Comparison of ENCODE assay signal across 13 cellular contexts in the genomic region with DNA sequence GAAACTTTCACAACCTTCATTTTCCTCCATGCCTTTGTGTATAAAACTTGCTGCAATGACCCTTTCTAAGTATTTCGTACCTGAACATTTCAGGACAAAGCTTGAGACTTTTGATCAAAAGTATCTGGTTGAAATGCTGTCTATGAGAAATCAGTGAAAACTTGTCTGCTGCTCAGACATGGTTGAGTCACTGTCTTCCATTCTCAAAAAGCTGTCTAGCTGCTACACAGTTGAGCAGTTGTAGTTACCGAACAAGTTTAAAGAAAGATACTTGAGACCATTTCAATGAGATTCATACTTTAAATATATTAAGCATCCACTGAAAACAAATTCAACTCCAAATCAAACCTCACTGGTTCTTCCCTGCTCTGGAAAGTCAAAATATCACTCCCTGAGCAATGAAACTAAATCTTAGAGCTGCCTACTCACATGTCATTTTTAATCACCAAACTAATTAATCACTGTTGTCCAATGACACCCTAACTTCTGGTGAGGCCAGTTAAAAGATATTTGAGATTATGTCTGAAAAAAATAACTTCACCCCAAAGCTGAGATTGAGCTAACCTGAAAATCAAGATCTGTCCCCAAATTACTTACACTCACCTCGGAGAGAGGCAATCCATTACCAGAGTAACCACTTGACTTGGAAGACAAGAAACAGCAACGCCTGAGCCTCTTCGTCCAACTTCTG. TPM values are rescaled to one million over a fixed set of nuclear protein-coding genes. Genes with fewer than 3 reads are reported as not detected.
DNase-seq lines count a peak whose midpoint lies in the region; ATAC-seq and TF ChIP-seq lines count a peak whose summit lies in the region.
"Had no signal": no experiment of that assay in that cellular context is flagged by ENCODE, and none has a peak within 500 bp of the region (broad histone marks: within the 10 kb centered on the region; RNA-seq: fewer than 3 reads in every experiment).

No MANE protein-coding gene starts in this region.

- no peaks in the 10 kb centered on the region for H3K9me3 Mint-ChIP-seq in nephron
- H3K9me3 Mint-ChIP-seq: activated CD4-positive, alpha-beta T cell treated with anti-CD3 and anti-CD28 coated beads, Interleukin-2, amount 10 ng/mL, durations not matched to agents 7 days and 5 days; activated naive CD8-positive, alpha-beta T cell treated with anti-CD3 and anti-CD28 coated beads, Interleukin-2, amount 10 ng/mL, durations not matched to agents 7 days and 5 days had no signal

- no peaks in the 10 kb centered on the region for H3K36me3 Mint-ChIP-seq in nephron (ENCODE audit: low read depth)
- H3K36me3 Mint-ChIP-seq: activated naive CD8-positive, alpha-beta T cell treated with anti-CD3 and anti-CD28 coated beads, Interleukin-2, amount 10 ng/mL, durations not matched to agents 7 days and 5 days had no signal

- DNase-seq in heart left ventricle (no peak), Right ventricle myocardium inferior (ENCODE audit: missing footprints) (no peak), esophagus muscularis mucosa (ENCODE audit: extremely low spot score) (no peak), GM10248 (ENCODE audit: extremely low spot score) (no peak), SKM-1 (lab: John Stamatoyannopoulos, UW; ENCODE audit: unreplicated experiment) (no peak)
- DNase-seq: 8988T; activated CD4-positive, alpha-beta T cell treated with anti-CD3 and anti-CD28 coated beads, Interleukin-2, amount 10 ng/mL, durations not matched to agents 7 days and 5 days; activated naive CD8-positive, alpha-beta T cell treated with anti-CD3 and anti-CD28 coated beads, Interleukin-2, amount 10 ng/mL, durations not matched to agents 7 days and 5 days; Karpas-422; SIG-M5 had no signal

- POLR2A ChIA-PET in GM10248 (lab: Yijun Ruan, JAX) = no interaction called here

- H3K4me1 Mint-ChIP-seq in nephron = peaks cover 58% of the 10 kb centered on the region
- H3K4me1 Mint-ChIP-seq: activated CD4-positive, alpha-beta T cell treated with anti-CD3 and anti-CD28 coated beads, Interleukin-2, amount 10 ng/mL, durations not matched to agents 7 days and 5 days; activated naive CD8-positive, alpha-beta T cell treated with anti-CD3 and anti-CD28 coated beads, Interleukin-2, amount 10 ng/mL, durations not matched to agents 7 days and 5 days had no signal

- H3K27me3 ChIP-seq in heart left ventricle (no peaks in the 10 kb centered on the region), esophagus muscularis mucosa (no peaks in the 10 kb centered on the region)

- intact Hi-C loops in heart left ventricle (cut with DNase I) = loop anchor here in 2 of 10 donors (5.0 to 10.0 kb wide), 3 partner anchors 35 to 297 kb away; a partner anchor contains a TSS
- intact Hi-C loops in Right ventricle myocardium inferior (cut with DNase I) = no loop called here
- intact Hi-C loops in esophagus muscularis mucosa (cut with DNase I) = no loop called here

- TF ChIP-seq POLR2A in heart left ventricle (IDR thresholded peaks at IDR 0.05) = no peak
- no peak for TF ChIP-seq POLR2A in esophagus muscularis mucosa (IDR thresholded peaks at IDR 0.05; ENCODE audit: low read depth)
- TF ChIP-seq POLR2A in GM18505 (IDR thresholded peaks at IDR 0.05; ENCODE audit: borderline replicate concordance, extremely low read depth, insufficient read depth, insufficient read length) = no peak

- peak overlapping the region; percentile 76 to 83 (median 82) for H3K4me3 Mint-ChIP-seq in nephron
- H3K4me3 Mint-ChIP-seq: activated CD4-positive, alpha-beta T cell treated with anti-CD3 and anti-CD28 coated beads, Interleukin-2, amount 10 ng/mL, durations not matched to agents 7 days and 5 days; activated naive CD8-positive, alpha-beta T cell treated with anti-CD3 and anti-CD28 coated beads, Interleukin-2, amount 10 ng/mL, durations not matched to agents 7 days and 5 days had no signal

- TF ChIP-seq EP300 in esophagus muscularis mucosa (IDR thresholded peaks at IDR 0.05) = no peak

- H3K27me3 Mint-ChIP-seq in nephron (ENCODE audit: low read depth) = no peaks in the 10 kb centered on the region

- H3K36me3 ChIP-seq in heart left ventricle = peaks cover 0 to 13% (median 0%) of the 10 kb centered on the region in 9 donors
- H3K36me3 ChIP-seq in esophagus muscularis mucosa = peaks cover 0 to 10% (median 0%) of the 10 kb centered on the region in 4 donors
- no peaks in the 10 kb centered on the region for H3K36me3 ChIP-seq in urinary bladder (ENCODE audit: insufficient read depth)

- 51 to 55% (median 52%) methylated on average over 5 of the region's 5 CpGs for WGBS in heart left ventricle, 4 donors
- 38% methylated on average over 5 of the region's 5 CpGs for WGBS in esophagus muscularis mucosa
- 40% methylated on average over 5 of the region's 5 CpGs for WGBS in urinary bladder

- H3K9me3 ChIP-seq in heart left ventricle (no peaks in the 10 kb centered on the region), esophagus muscularis mucosa (no peaks in the 10 kb centered on the region)

- TF ChIP-seq CTCF in heart left ventricle (IDR thresholded peaks at IDR 0.05) (no peak), esophagus muscularis mucosa (IDR thresholded peaks at IDR 0.05) (no peak), nephron (IDR thresholded peaks at IDR 0.05; ENCODE audit: unreplicated experiment in 3 of 3) (no peak), GM10248 (IDR thresholded peaks at IDR 0.05; ENCODE audit: control extremely low read depth, extremely low read depth, low read depth, missing control alignments) (no peak)

- CTCF ChIA-PET in GM10248 (lab: Yijun Ruan, JAX) = interaction anchor here (1.1 to 3.1 kb wide), 5 partner anchors 10 to 195 kb away, joined by 3 to 21 read pairs (median 7); a partner anchor contains a TSS

- H3K27ac ChIP-seq in heart left ventricle (peak overlapping the region in 10 of 12 donors; percentile 30 to 78 (median 44)), esophagus muscularis mucosa (replicated peaks in 1 of 4) (peak overlapping the region; percentile 67 to 75 (median 74)), urinary bladder (ENCODE audit: low read depth) (no peak overlapping the region)

- ATAC-seq in heart left ventricle (peak in 1 of 4 donors; percentile 4), Right ventricle myocardium inferior (no peak), GM18505 (IDR thresholded peaks at IDR 0.05; ENCODE audit: unreplicated experiment) (no peak)

- H3K4me3 ChIP-seq in heart left ventricle = peak overlapping the region in 11 of 12 donors; percentile 9 to 47 (median 35)
- peak overlapping the region; percentile 45 to 56 (median 48) for H3K4me3 ChIP-seq in esophagus muscularis mucosa
- H3K4me3 ChIP-seq in urinary bladder (ENCODE audit: low read depth, low read length) = peak overlapping the region; percentile 26

- peak overlapping the region; percentile 67 to 78 (median 75) for H3K27ac Mint-ChIP-seq in nephron
- H3K27ac Mint-ChIP-seq: activated CD4-positive, alpha-beta T cell treated with anti-CD3 and anti-CD28 coated beads, Interleukin-2, amount 10 ng/mL, durations not matched to agents 7 days and 5 days; activated naive CD8-positive, alpha-beta T cell treated with anti-CD3 and anti-CD28 coated beads, Interleukin-2, amount 10 ng/mL, durations not matched to agents 7 days and 5 days had no signal

- H3K4me1 ChIP-seq in heart left ventricle = peaks cover 0 to 43% (median 13%) of the 10 kb centered on the region in 12 donors
- peaks cover 11 to 50% (median 41%) of the 10 kb centered on the region in 4 donors for H3K4me1 ChIP-seq in esophagus muscularis mucosa
- H3K4me1 ChIP-seq in urinary bladder (ENCODE audit: insufficient read depth) = no peaks in the 10 kb centered on the region

RNA-seq across cellular contexts. Expression of a gene that starts 0.5 kb away (rescaled TPM):
- total RNA-seq in heart left ventricle (1 to 10 TPM; 2.3 to 9.3 (median 6.0) TPM), Right ventricle myocardium inferior (17.0 TPM), esophagus muscularis mucosa (1 to 10 TPM; 4.2 to 9.6 (median 9.5) TPM), urinary bladder (36.0 TPM)
- polyA plus RNA-seq in heart left ventricle (1 to 10 TPM; 4.1 to 5.3 TPM), urinary bladder (15.3 TPM)
- total RNA-seq: activated CD4-positive, alpha-beta T cell treated with anti-CD3 and anti-CD28 coated beads, Interleukin-2, amount 10 ng/mL, durations not matched to agents 7 days and 5 days; activated naive CD8-positive, alpha-beta T cell treated with anti-CD3 and anti-CD28 coated beads, Interleukin-2, amount 10 ng/mL, durations not matched to agents 7 days and 5 days had no signal

RNA-seq across cellular contexts. Expression of a gene that starts 28.7 kb away (rescaled TPM):
- total RNA-seq in heart left ventricle = 10 to 100 TPM; 14.8 to 22.6 (median 18.6) TPM
- 10 to 100 TPM; 11.8 to 21.1 TPM for polyA plus RNA-seq in heart left ventricle
- 21.9 TPM for total RNA-seq in Right ventricle myocardium inferior
- 10 to 100 TPM; 11.2 to 17.4 (median 11.8) TPM for total RNA-seq in esophagus muscularis mucosa
- total RNA-seq in urinary bladder = 16.7 TPM
- 20.0 TPM for polyA plus RNA-seq in urinary bladder
